Comparison of ENCODE assay signal across 9 cellular contexts in the genomic region with DNA sequence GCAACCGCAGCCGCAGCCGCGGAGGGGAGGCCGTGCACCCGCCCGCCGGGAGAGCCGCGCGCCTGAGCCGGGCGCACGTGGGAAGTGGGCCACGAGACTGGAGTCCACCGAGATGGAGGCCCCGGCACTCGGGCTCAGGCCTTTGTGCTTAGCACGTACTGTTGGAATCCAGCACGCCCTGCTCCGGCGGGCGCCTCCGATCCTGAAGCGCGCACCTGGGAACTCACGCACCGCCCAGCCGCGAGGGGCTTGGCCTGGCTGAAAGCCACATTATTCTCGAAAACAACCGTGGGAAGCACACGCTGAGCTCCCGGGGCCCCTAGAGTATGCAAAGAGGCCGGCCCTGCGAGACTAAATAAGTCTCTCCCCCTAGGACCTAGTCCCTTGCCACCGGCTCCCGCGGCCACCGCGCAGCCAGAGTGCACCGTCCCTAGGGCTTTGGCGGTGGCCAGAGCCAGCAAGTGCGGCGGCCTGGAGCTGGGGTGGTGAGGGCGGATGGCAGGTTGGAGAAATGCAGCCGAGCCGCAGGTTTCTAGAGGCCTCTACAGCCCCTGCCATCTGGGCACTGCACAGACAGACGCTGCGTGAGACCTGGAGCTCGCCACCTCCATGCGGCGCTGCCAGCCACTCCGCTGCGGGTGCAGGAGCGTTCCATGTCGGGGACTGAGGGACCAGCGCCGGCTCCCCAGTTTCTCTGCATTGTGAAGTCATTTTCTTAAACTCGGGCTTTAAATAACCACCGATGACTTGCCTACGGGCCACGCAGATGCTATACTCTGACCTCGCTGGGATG. TPM values are rescaled to one million over a fixed set of nuclear protein-coding genes. Genes with fewer than 3 reads are reported as not detected.
DNase-seq lines count a peak whose midpoint lies in the region; ATAC-seq and TF ChIP-seq lines count a peak whose summit lies in the region.
"Had no signal": no experiment of that assay in that cellular context is flagged by ENCODE, and none has a peak within 500 bp of the region (broad histone marks: within the 10 kb centered on the region; RNA-seq: fewer than 3 reads in every experiment).

No MANE protein-coding gene starts in this region.

- peak; percentile 27 for ATAC-seq in GM18870 (IDR thresholded peaks at IDR 0.05; ENCODE audit: unreplicated experiment)
- ATAC-seq in HG03095 (IDR thresholded peaks at IDR 0.05; ENCODE audit: unreplicated experiment), result peak; percentile 35
- peak; percentile 69 for ATAC-seq in body of pancreas

- CTCF ChIA-PET in AG04449 (lab: Yijun Ruan, JAX), result interaction anchor here (0.7 to 3.8 kb wide), 19 partner anchors 8 to 1405 kb away, joined by 3 to 39 read pairs (median 4); partner anchors contain the start of gene NRN1
- CTCF ChIA-PET in PC-9 (lab: Charles Lee), result interaction anchor here (0.7 kb wide), 1 partner anchor 1123 kb away, joined by 3 read pairs; no protein-coding TSS in a partner anchor

- no peaks in the 10 kb centered on the region for H3K9me3 ChIP-seq in PC-9 (ENCODE audit: insufficient read depth, low read depth)
- no peaks in the 10 kb centered on the region for H3K9me3 ChIP-seq in body of pancreas

- TF ChIP-seq CTCF in AG04449 (IDR thresholded peaks at IDR 0.05; ENCODE audit: insufficient read depth, low read length, missing control alignments) (no peak), PC-9 (conservative IDR thresholded peaks at IDR 0.05) (no peak), body of pancreas (IDR thresholded peaks at IDR 0.05) (no peak)

- no peaks in the 10 kb centered on the region for H3K36me3 ChIP-seq in PC-9 (ENCODE audit: low read depth)
- no peaks in the 10 kb centered on the region for H3K36me3 ChIP-seq in body of pancreas (replicated peaks in 1 of 2; ENCODE audit: insufficient read depth in 1 of 2, low read depth in 2 of 2)

- no peaks in the 10 kb centered on the region for H4K20me1 ChIP-seq in PC-9 (ENCODE audit: insufficient read depth)

- H3K79me2 ChIP-seq in PC-9 (ENCODE audit: low read depth), result no peaks in the 10 kb centered on the region

- WGBS in body of pancreas, 2 donors, result 0 to 3% methylated on average over 12 to 64 of the region's 64 CpGs

- H3K4me3 ChIP-seq in AG04449 (ENCODE audit: low read depth, low read length) (peak overlapping the region; percentile 40), PC-9 (peak overlapping the region; percentile 0; the same call in 1 of the 2 replicates), body of pancreas (no peak overlapping the region), skin epidermis (peak overlapping the region; percentile 9 to 37 (median 20))

- POLR2A ChIA-PET in AG04449 (lab: Yijun Ruan, JAX) (no interaction called here), PC-9 (lab: Charles Lee; ENCODE audit: unreplicated experiment) (no interaction called here)

- no peaks in the 10 kb centered on the region for H3K9me2 ChIP-seq in PC-9 (ENCODE audit: insufficient read depth)

- intact Hi-C loops in PC-9 (cut with micrococcal nuclease; ENCODE audit: unreplicated experiment), result loop anchor here (1.0 to 10.0 kb wide), 5 partner anchors 489 to 1404 kb away; no protein-coding TSS in a partner anchor
- intact Hi-C loops in body of pancreas (cut with DNase I), result loop anchor here (5.0 kb wide), 1 partner anchor 1404 kb away; no protein-coding TSS in a partner anchor

- no peak for TF ChIP-seq POLR2A in body of pancreas (IDR thresholded peaks at IDR 0.05)

- H3K4me1 ChIP-seq in PC-9 (replicated peaks; ENCODE audit: insufficient read depth) (no peaks in the 10 kb centered on the region), body of pancreas (peaks cover 14% of the 10 kb centered on the region)

- no TSS peak for BruUV-seq in PC-9 (replicated peaks; lab: Mats Ljungman, UMichigan)

- no peak for DNase-seq in AG04449 (ENCODE audit: low read depth, low spot score)
- peak in 1 of 2 experiments; percentile 5 for DNase-seq in PC-9
- peak; percentile 35 to 60 (median 45) for DNase-seq in body of pancreas
- DNase-seq in iPS-NIHi11 (ENCODE audit: low spot score), result peak; percentile 69
- DNase-seq in NK-92 treated with Interleukin-12 subunit alpha and Interleukin-12 subunit beta, amount 100 ng/mL, for 24 hours (lab: John Stamatoyannopoulos, UW), result no peak

- H3K4me2 ChIP-seq in PC-9, result peak overlapping the region; percentile 56

- no peak overlapping the region for H2AFZ ChIP-seq in PC-9

- no peaks in the 10 kb centered on the region for H3F3A ChIP-seq in PC-9 (ENCODE audit: insufficient read depth, low read depth)

- peaks cover 17% of the 10 kb centered on the region for H3K27me3 ChIP-seq in PC-9 (ENCODE audit: insufficient read depth, low read depth)
- peaks cover 0 to 7% of the 10 kb centered on the region in 2 donors for H3K27me3 ChIP-seq in body of pancreas

- no peak overlapping the region for H3K27ac ChIP-seq in PC-9
- no peak overlapping the region for H3K27ac ChIP-seq in body of pancreas
- H3K27ac ChIP-seq in skin epidermis, result peak overlapping the region in 2 of 21 experiments; percentile 18 to 26

RNA-seq across cellular contexts. Expression of gene LY86, which starts 42.0 kb away (rescaled TPM):
- total RNA-seq in PC-9 (2021), result not detected in 2 replicates
- 1 to 10 TPM in 1 of 2 donors, not detected in 1; 2.3 TPM for total RNA-seq in body of pancreas
- total RNA-seq: pulmonary artery endothelial cell had no signal

Comparison
In these comparisons a context has a peak if more than half of its experiments do, and no peak if none do; other contexts are left out.
1. DNase-seq: peak in body of pancreas (4 of 4) and iPS-NIHi11 (single experiment); none in AG04449 (single experiment) and NK-92 treated with Interleukin-12 subunit alpha and Interleukin-12 subunit beta, amount 100 ng/mL, for 24 hours (single experiment).
2. H3K4me3 ChIP-seq: peak in AG04449 (single experiment), PC-9 (single experiment) and skin epidermis (7 of 7); none in body of pancreas (0 of 2).
3. Peak in every context shown above with its lines, with median percentiles within 50 percentile points of each other: ATAC-seq.